ENCODE assay signal across 21 cellular contexts in the genomic region with DNA sequence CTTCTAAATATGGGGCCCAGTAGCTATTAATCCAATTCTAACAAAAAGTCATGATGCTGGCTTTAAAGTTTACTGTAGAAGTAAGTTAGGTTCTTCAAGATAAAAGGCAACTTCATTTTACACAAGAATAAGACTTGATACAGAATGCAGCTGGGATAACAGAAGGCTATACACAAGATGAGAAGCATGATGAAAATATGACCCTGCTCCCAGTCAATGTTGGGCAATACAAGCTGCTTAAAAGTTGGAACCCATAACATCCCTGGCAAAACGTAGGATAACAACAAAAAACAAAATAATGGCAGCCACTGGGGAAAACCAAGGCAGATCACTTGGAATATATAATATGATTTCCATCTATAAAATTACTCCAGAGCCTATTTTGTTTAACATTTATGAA.
A peak's percentile ranks its signal among the peaks of the same experiment; 100 is the strongest.
DNase-seq lines count a peak whose midpoint lies in the region; ATAC-seq and TF ChIP-seq lines count a peak whose summit lies in the region.
"Had no signal": no experiment of that assay in that cellular context is flagged by ENCODE, and none has a peak within 500 bp of the region (broad histone marks: within the 10 kb centered on the region; RNA-seq: fewer than 3 reads in every experiment).

No MANE protein-coding gene starts in this region.

- H3K9me3 ChIP-seq in adipocyte (ENCODE audit: control insufficient read depth, low read length), result no peaks in the 10 kb centered on the region
- H3K9me3 ChIP-seq: BE2C, BLaER1 had no signal

- ATAC-seq in HG03280 (IDR thresholded peaks at IDR 0.05; ENCODE audit: unreplicated experiment), result no peak
- ATAC-seq: GM12878 had no signal

- peak; percentile 24 for DNase-seq in adipocyte (ENCODE audit: low read depth)
- peak; percentile 35 for DNase-seq in fibroblast of gingiva (ENCODE audit: low read depth)
- no peak for DNase-seq in mesothelial cell of epicardium (ENCODE audit: low spot score in 2 of 2, unreplicated experiment in 2 of 2)
- no peak for DNase-seq in glutamatergic neuron
- no peak for DNase-seq in erythroblast (lab: John Stamatoyannopoulos, UW)
- DNase-seq: 8988T; ACHN; BE2C; CD4-positive, alpha-beta memory T cell; CD4-positive, CD25-positive, alpha-beta regulatory T cell; CD8-positive, alpha-beta memory T cell; DMS 273 treated with DMSO at 0.1 percent for 48 hours; DMS153; DMS79; DND-41; EL; GDM1 had no signal

- H3K36me3 Mint-ChIP-seq in mesothelial cell of epicardium (no peaks in the 10 kb centered on the region), glutamatergic neuron (ENCODE audit: unreplicated experiment) (no peaks in the 10 kb centered on the region)
- H3K36me3 Mint-ChIP-seq: CD14-positive monocyte; CD4-positive, alpha-beta memory T cell; CD4-positive, CD25-positive, alpha-beta regulatory T cell; CD8-positive, alpha-beta memory T cell had no signal

- no peaks in the 10 kb centered on the region for H3K9me3 Mint-ChIP-seq in mesothelial cell of epicardium
- H3K9me3 Mint-ChIP-seq in glutamatergic neuron (ENCODE audit: unreplicated experiment), result peaks cover 2% of the 10 kb centered on the region
- H3K9me3 Mint-ChIP-seq: CD14-positive monocyte; CD8-positive, alpha-beta memory T cell had no signal

- H3K4me3 Mint-ChIP-seq in mesothelial cell of epicardium, result no peak overlapping the region
- H3K4me3 Mint-ChIP-seq in glutamatergic neuron (ENCODE audit: unreplicated experiment), result no peak overlapping the region
- H3K4me3 Mint-ChIP-seq: CD14-positive monocyte; CD4-positive, alpha-beta memory T cell; CD4-positive, CD25-positive, alpha-beta regulatory T cell; CD8-positive, alpha-beta memory T cell had no signal

- peaks cover 62% of the 10 kb centered on the region for H3K4me1 Mint-ChIP-seq in mesothelial cell of epicardium
- H3K4me1 Mint-ChIP-seq in glutamatergic neuron (ENCODE audit: low read depth, unreplicated experiment), result no peaks in the 10 kb centered on the region
- H3K4me1 Mint-ChIP-seq: CD14-positive monocyte; CD4-positive, alpha-beta memory T cell; CD4-positive, CD25-positive, alpha-beta regulatory T cell; CD8-positive, alpha-beta memory T cell had no signal

- H3K27me3 Mint-ChIP-seq in mesothelial cell of epicardium (ENCODE audit: low read depth) (no peaks in the 10 kb centered on the region), glutamatergic neuron (ENCODE audit: unreplicated experiment) (no peaks in the 10 kb centered on the region)
- H3K27me3 Mint-ChIP-seq: CD4-positive, CD25-positive, alpha-beta regulatory T cell; CD8-positive, alpha-beta memory T cell had no signal

- no peak for TF ChIP-seq POLR2A in erythroblast (IDR thresholded peaks at IDR 0.05; ENCODE audit: low read length)

- no peak overlapping the region for H3K4me3 ChIP-seq in adipocyte (ENCODE audit: low read length)
- H3K4me3 ChIP-seq: BLaER1, GM12878 had no signal

- H3K9ac ChIP-seq in adipocyte (ENCODE audit: low read length), result no peak overlapping the region
- H3K9ac ChIP-seq: BLaER1 had no signal

- H3K4me1 ChIP-seq in adipocyte (ENCODE audit: control insufficient read depth, insufficient read depth, low read length), result no peaks in the 10 kb centered on the region
- H3K4me1 ChIP-seq: BE2C, BLaER1 had no signal

- TF ChIP-seq CTCF in mesothelial cell of epicardium (IDR thresholded peaks at IDR 0.05; ENCODE audit: unreplicated experiment) (no peak), glutamatergic neuron (IDR thresholded peaks at IDR 0.05; ENCODE audit: partially characterized antibody, unreplicated experiment) (no peak)

- no peaks in the 10 kb centered on the region for H3K27me3 ChIP-seq in adipocyte (replicated peaks; ENCODE audit: control insufficient read depth, insufficient read depth, low read length)
- H3K27me3 ChIP-seq: BE2C, BLaER1 had no signal

- H3K27ac Mint-ChIP-seq in mesothelial cell of epicardium (peak overlapping the region; percentile 53), glutamatergic neuron (ENCODE audit: unreplicated experiment) (no peak overlapping the region)
- H3K27ac Mint-ChIP-seq: CD14-positive monocyte; CD4-positive, alpha-beta memory T cell; CD4-positive, CD25-positive, alpha-beta regulatory T cell; CD8-positive, alpha-beta memory T cell had no signal

- H3K36me3 ChIP-seq in adipocyte (ENCODE audit: control insufficient read depth, insufficient read depth, low read length, severe bottlenecking), result no peaks in the 10 kb centered on the region
- H3K36me3 ChIP-seq: BE2C, BLaER1 had no signal

Comparison
In these comparisons a context has a peak if more than half of its experiments do, and no peak if none do; other contexts are left out.
1. DNase-seq: peak in adipocyte (single experiment) and fibroblast of gingiva (single experiment); none in mesothelial cell of epicardium (0 of 2), glutamatergic neuron (single experiment) and erythroblast (0 of 2).